Comparison of ENCODE assay signal across 8 cellular contexts in the genomic region with DNA sequence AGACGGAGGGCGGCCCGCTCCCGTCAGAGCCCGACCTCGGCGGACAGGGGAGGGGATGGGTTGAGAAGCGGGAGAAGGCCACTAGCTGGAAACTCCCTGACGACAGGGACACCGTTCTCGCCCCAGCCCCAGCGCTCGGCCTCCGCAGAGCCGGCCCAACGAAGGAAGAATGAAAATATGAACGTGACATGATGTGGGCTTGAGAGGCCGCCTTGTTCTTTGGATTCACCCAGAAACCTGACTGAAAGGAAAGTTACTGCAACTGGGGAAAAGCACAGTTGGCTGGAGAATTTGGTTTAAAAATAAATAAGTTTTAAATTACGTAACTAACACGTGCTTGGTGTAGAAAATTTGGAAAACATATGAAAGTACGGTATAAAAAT. TPM values are rescaled to one million over a fixed set of nuclear protein-coding genes. Genes with fewer than 3 reads are reported as not detected.
DNase-seq lines count a peak whose midpoint lies in the region; ATAC-seq, FAIRE-seq and TF ChIP-seq lines count a peak whose summit lies in the region.

No MANE protein-coding gene starts in this region.

- peak overlapping the region; percentile 84 to 93 (median 89) for H3K4me3 Mint-ChIP-seq in CD4-positive, CD25-positive, alpha-beta regulatory T cell
- H3K4me3 Mint-ChIP-seq in activated naive CD8-positive, alpha-beta T cell treated with anti-CD3 and anti-CD28 coated beads for 36 hours, result peak overlapping the region; percentile 92

- peak in 1 of 3 donors; percentile 28 for DNase-seq in CD4-positive, CD25-positive, alpha-beta regulatory T cell
- DNase-seq in activated naive CD8-positive, alpha-beta T cell treated with anti-CD3 and anti-CD28 coated beads for 36 hours, result peak; percentile 60
- DNase-seq in left ventricle myocardium inferior (no peak), COR-L47 (lab: John Stamatoyannopoulos, UW) (no peak), frontal cortex (ENCODE audit: low spot score in 2 of 2) (no peak)

- peaks cover 31% of the 10 kb centered on the region for H3K27me3 Mint-ChIP-seq in CD4-positive, CD25-positive, alpha-beta regulatory T cell
- peaks cover 16% of the 10 kb centered on the region for H3K27me3 Mint-ChIP-seq in activated naive CD8-positive, alpha-beta T cell treated with anti-CD3 and anti-CD28 coated beads for 36 hours

- peaks cover 0 to 20% (median 8%) of the 10 kb centered on the region in 4 donors for H3K4me1 Mint-ChIP-seq in CD4-positive, CD25-positive, alpha-beta regulatory T cell
- H3K4me1 Mint-ChIP-seq in activated naive CD8-positive, alpha-beta T cell treated with anti-CD3 and anti-CD28 coated beads for 36 hours, result peaks cover 23% of the 10 kb centered on the region

- peak overlapping the region; percentile 94 for H3K27ac ChIP-seq in CD4-positive, CD25-positive, alpha-beta regulatory T cell (ENCODE audit: insufficient read depth, low read length, poor library complexity, severe bottlenecking)
- H3K27ac ChIP-seq in left ventricle myocardium inferior (replicated peaks) (peak overlapping the region; percentile 99), rectal smooth muscle tissue (ENCODE audit: low read depth, low read length) (peak overlapping the region; percentile 96)

- H3K27ac Mint-ChIP-seq in CD4-positive, CD25-positive, alpha-beta regulatory T cell, result peak overlapping the region; percentile 94 to 95 (median 95)
- H3K27ac Mint-ChIP-seq in activated naive CD8-positive, alpha-beta T cell treated with anti-CD3 and anti-CD28 coated beads for 36 hours, result peak overlapping the region; percentile 98

- FAIRE-seq in frontal cortex (lab: Jason Lieb, UNC), result no peak

- H3K4me1 ChIP-seq in CD4-positive, CD25-positive, alpha-beta regulatory T cell (ENCODE audit: control insufficient read depth, insufficient read depth, low read length, poor library complexity, severe bottlenecking), result peaks cover 15% of the 10 kb centered on the region
- peaks cover 54% of the 10 kb centered on the region for H3K4me1 ChIP-seq in Loucy (ENCODE audit: insufficient read depth, low read length, poor library complexity, severe bottlenecking)
- peaks cover 41% of the 10 kb centered on the region for H3K4me1 ChIP-seq in left ventricle myocardium inferior
- peaks cover 33% of the 10 kb centered on the region for H3K4me1 ChIP-seq in rectal smooth muscle tissue (ENCODE audit: control insufficient read depth, insufficient read depth, low read length)

- no peak for ATAC-seq in CD4-positive, CD25-positive, alpha-beta regulatory T cell (ENCODE audit: low read depth in 2 of 2)
- ATAC-seq in GM19438 (IDR thresholded peaks at IDR 0.05; ENCODE audit: low read depth, unreplicated experiment), result peak; percentile 18

- H3K4me3 ChIP-seq in CD4-positive, CD25-positive, alpha-beta regulatory T cell (ENCODE audit: low read depth, low read length), result peak overlapping the region; percentile 53
- peak overlapping the region; percentile 100 for H3K4me3 ChIP-seq in Loucy (ENCODE audit: low read length, poor library complexity, severe bottlenecking)
- H3K4me3 ChIP-seq in left ventricle myocardium inferior, result peak overlapping the region; percentile 87
- H3K4me3 ChIP-seq in rectal smooth muscle tissue (ENCODE audit: low read length), result peak overlapping the region; percentile 85

- no peaks in the 10 kb centered on the region for H3K36me3 Mint-ChIP-seq in CD4-positive, CD25-positive, alpha-beta regulatory T cell
- H3K36me3 Mint-ChIP-seq in activated naive CD8-positive, alpha-beta T cell treated with anti-CD3 and anti-CD28 coated beads for 36 hours, result peaks cover 8% of the 10 kb centered on the region

- H3K9me2 ChIP-seq in Loucy (replicated peaks; ENCODE audit: low read depth, low read length), result no peaks in the 10 kb centered on the region

- no peaks in the 10 kb centered on the region for H4K20me1 ChIP-seq in Loucy (ENCODE audit: insufficient read depth, low read length, poor library complexity, severe bottlenecking)

- no peaks in the 10 kb centered on the region for H3K27me3 ChIP-seq in CD4-positive, CD25-positive, alpha-beta regulatory T cell (ENCODE audit: control insufficient read depth, insufficient read depth, low read length)
- H3K27me3 ChIP-seq in Loucy (ENCODE audit: insufficient read depth, low read length, poor library complexity, severe bottlenecking) (no peaks in the 10 kb centered on the region), left ventricle myocardium inferior (ENCODE audit: low read depth) (peaks cover 5% of the 10 kb centered on the region), rectal smooth muscle tissue (ENCODE audit: control insufficient read depth, insufficient read depth, low read length) (no peaks in the 10 kb centered on the region)

- TF ChIP-seq CTCF in Loucy (conservative IDR thresholded peaks at IDR 0.05; ENCODE audit: low read length) (no peak), left ventricle myocardium inferior (IDR thresholded peaks at IDR 0.05; ENCODE audit: borderline replicate concordance) (no peak)

- intact Hi-C loops in left ventricle myocardium inferior (cut with micrococcal nuclease), result no loop called here

- H2AFZ ChIP-seq in Loucy (ENCODE audit: low read length), result peak overlapping the region; percentile 84

- no peaks in the 10 kb centered on the region for H3F3A ChIP-seq in Loucy (ENCODE audit: low read depth)

- H3K79me2 ChIP-seq in Loucy (ENCODE audit: insufficient read depth, low read length), result peaks cover 16% of the 10 kb centered on the region

- no peaks in the 10 kb centered on the region for H3K9me3 ChIP-seq in CD4-positive, CD25-positive, alpha-beta regulatory T cell (ENCODE audit: control insufficient read depth in 2 of 2, low read length in 2 of 2)
- no peaks in the 10 kb centered on the region for H3K9me3 ChIP-seq in Loucy (ENCODE audit: insufficient read depth, low read depth, low read length)
- H3K9me3 ChIP-seq in left ventricle myocardium inferior (replicated peaks), result no peaks in the 10 kb centered on the region

- peak overlapping the region; percentile 92 for H3K4me2 ChIP-seq in Loucy (ENCODE audit: low read depth, low read length, poor library complexity, severe bottlenecking)

- peak overlapping the region; percentile 100 for H3K9ac ChIP-seq in Loucy (ENCODE audit: low read depth, low read length, poor library complexity, severe bottlenecking)
- peak overlapping the region; percentile 76 for H3K9ac ChIP-seq in rectal smooth muscle tissue (ENCODE audit: low read length)

- H3K9me3 Mint-ChIP-seq in CD4-positive, CD25-positive, alpha-beta regulatory T cell, result peaks cover 0 to 2% (median 0%) of the 10 kb centered on the region in 7 donors
- H3K9me3 Mint-ChIP-seq in activated naive CD8-positive, alpha-beta T cell treated with anti-CD3 and anti-CD28 coated beads for 36 hours, result no peaks in the 10 kb centered on the region

- no peaks in the 10 kb centered on the region for H3K36me3 ChIP-seq in CD4-positive, CD25-positive, alpha-beta regulatory T cell (ENCODE audit: control insufficient read depth, insufficient read depth, low read length)
- H3K36me3 ChIP-seq in Loucy (ENCODE audit: insufficient read depth, low read length) (no peaks in the 10 kb centered on the region), left ventricle myocardium inferior (no peaks in the 10 kb centered on the region), rectal smooth muscle tissue (ENCODE audit: control insufficient read depth, insufficient read depth, low read length) (no peaks in the 10 kb centered on the region)

RNA-seq across cellular contexts. Expression of a gene that starts 21.1 kb away (rescaled TPM):
- total RNA-seq in CD4-positive, CD25-positive, alpha-beta regulatory T cell, result 0.07 TPM
- polyA plus RNA-seq in CD4-positive, CD25-positive, alpha-beta regulatory T cell, result under 1 TPM in 1 of 4 donors, not detected in 3; 0.22 TPM
- 1 to 10 TPM; 5.3 to 6.2 TPM for total RNA-seq in activated naive CD8-positive, alpha-beta T cell treated with anti-CD3 and anti-CD28 coated beads for 36 hours
- total RNA-seq in left ventricle myocardium inferior, result not detected
- total RNA-seq in frontal cortex, result 6.1 TPM

RNA-seq across cellular contexts. Expression of a gene that starts 40.4 kb away (rescaled TPM):
- total RNA-seq in CD4-positive, CD25-positive, alpha-beta regulatory T cell, result 13.1 TPM
- 1 to 10 TPM; 6.7 to 8.3 (median 7.5) TPM for polyA plus RNA-seq in CD4-positive, CD25-positive, alpha-beta regulatory T cell
- total RNA-seq in activated naive CD8-positive, alpha-beta T cell treated with anti-CD3 and anti-CD28 coated beads for 36 hours, result 10 to 100 TPM; 11.7 to 13.8 TPM
- total RNA-seq in left ventricle myocardium inferior (11.3 TPM), frontal cortex (13.9 TPM)
